ENCODE assay signal across 8 cellular contexts in the genomic region with DNA sequence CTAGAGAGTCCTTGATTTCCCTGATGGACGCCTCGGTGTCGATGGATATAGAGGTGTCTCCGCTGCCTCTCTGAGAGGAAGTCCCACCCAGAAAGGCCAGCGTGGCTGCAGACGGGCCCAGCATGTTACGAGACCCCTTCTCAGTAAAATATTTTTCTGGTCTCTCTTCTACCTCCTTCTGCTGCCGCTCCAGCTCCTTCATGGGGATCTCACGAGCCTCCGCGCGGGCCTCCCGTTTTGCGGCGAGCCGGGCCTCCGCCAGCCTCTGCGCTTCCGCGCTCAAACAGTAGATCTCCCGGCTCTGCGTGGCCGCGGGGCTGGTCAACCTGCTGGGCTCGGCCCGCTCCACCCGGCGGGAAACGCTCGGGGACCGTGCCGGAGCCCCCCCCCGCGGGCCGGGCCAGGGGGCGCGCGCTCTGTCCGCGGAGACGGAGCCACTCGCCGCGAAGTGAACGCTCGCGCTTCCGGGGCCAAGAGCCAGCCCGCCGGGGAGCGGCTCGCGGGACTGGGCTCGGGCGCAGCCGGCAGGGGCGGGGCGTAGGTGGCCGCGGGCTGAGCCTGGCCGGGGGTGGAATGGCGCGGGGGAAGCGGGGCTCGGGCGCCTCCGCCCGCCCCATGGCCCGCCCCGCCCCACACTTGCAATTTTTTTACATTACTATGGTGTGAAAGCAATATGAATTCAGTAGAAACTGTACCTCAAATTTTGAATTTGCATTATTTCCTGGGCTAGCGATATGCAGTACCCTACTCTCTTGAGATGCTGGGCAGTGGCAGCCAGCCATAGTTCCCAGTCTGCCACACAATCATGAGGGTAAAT. TPM values are rescaled to one million over a fixed set of nuclear protein-coding genes. Genes with fewer than 3 reads are reported as not detected.
DNase-seq lines count a peak whose midpoint lies in the region; ATAC-seq and TF ChIP-seq lines count a peak whose summit lies in the region.

No MANE protein-coding gene starts in this region.

- peak overlapping the region; percentile 71 to 72 for H3K4me3 ChIP-seq in gastroesophageal sphincter

- no peaks in the 10 kb centered on the region for H3K36me3 ChIP-seq in gastroesophageal sphincter

- H3K27ac ChIP-seq in gastroesophageal sphincter, result peak overlapping the region; percentile 11 to 82 (median 76)

- H3K9me3 ChIP-seq in gastroesophageal sphincter, result peaks cover 0 to 14% (median 0%) of the 10 kb centered on the region in 3 donors

- peak in 1 of 4 experiments; percentile 36 for TF ChIP-seq CTCF in gastroesophageal sphincter (IDR thresholded peaks at IDR 0.05)

- DNase-seq in COLO829 (ENCODE audit: low spot score) (peak; percentile 34), RPMI8226 (peak; percentile 92), nucleus accumbens (lab: John Stamatoyannopoulos, UW) (peak in 50 of 56 donors; percentile 2 to 78 (median 34)), superior temporal gyrus (ENCODE audit: extremely low spot score) (peak; percentile 48)
- DNase-seq in activated gamma-delta T cell treated with anti-CD3 and anti-CD28 coated beads, Interleukin-2, amount 50 U/mL, for 16 hours (ENCODE audit: low read depth), result peak; percentile 28

- no peak for TF ChIP-seq EP300 in gastroesophageal sphincter (IDR thresholded peaks at IDR 0.05)

- WGBS in gastroesophageal sphincter (ENCODE audit: low coverage in 1 of 2), 2 donors, result 0 to 27% methylated on average over 1 to 17 of the region's 71 CpGs

- no peaks in the 10 kb centered on the region for H3K27me3 ChIP-seq in gastroesophageal sphincter

- ATAC-seq in GM19395 (IDR thresholded peaks at IDR 0.05; ENCODE audit: unreplicated experiment) (peak; percentile 86), HG03521 (IDR thresholded peaks at IDR 0.05; ENCODE audit: unreplicated experiment) (peak; percentile 97), gastroesophageal sphincter (peak; percentile 98)

- TF ChIP-seq POLR2A in gastroesophageal sphincter (IDR thresholded peaks at IDR 0.05), result peak in 1 of 2 donors; percentile 49

- peaks cover 0 to 3% (median 0%) of the 10 kb centered on the region in 3 donors for H3K4me1 ChIP-seq in gastroesophageal sphincter

RNA-seq across cellular contexts. Expression of a gene that starts 10.2 kb away (rescaled TPM):
- total RNA-seq in gastroesophageal sphincter, result 1 to 10 TPM; 1.0 to 6.2 (median 4.1) TPM

Comparison
In these comparisons a context has a peak if more than half of its experiments do, and no peak if none do; other contexts are left out.
1. Peak in every context shown above with its lines: DNase-seq, ATAC-seq, H3K4me3 ChIP-seq and H3K27ac ChIP-seq.
2. DNase-seq: peak in every context shown above with its lines; median percentile 92 in RPMI8226; 48 in superior temporal gyrus; 34 in nucleus accumbens; 34 in COLO829; 28 in activated gamma-delta T cell treated with anti-CD3 and anti-CD28 coated beads, Interleukin-2, amount 50 U/mL, for 16 hours.